Comparison of ENCODE assay signal across 9 cellular contexts in the genomic region with DNA sequence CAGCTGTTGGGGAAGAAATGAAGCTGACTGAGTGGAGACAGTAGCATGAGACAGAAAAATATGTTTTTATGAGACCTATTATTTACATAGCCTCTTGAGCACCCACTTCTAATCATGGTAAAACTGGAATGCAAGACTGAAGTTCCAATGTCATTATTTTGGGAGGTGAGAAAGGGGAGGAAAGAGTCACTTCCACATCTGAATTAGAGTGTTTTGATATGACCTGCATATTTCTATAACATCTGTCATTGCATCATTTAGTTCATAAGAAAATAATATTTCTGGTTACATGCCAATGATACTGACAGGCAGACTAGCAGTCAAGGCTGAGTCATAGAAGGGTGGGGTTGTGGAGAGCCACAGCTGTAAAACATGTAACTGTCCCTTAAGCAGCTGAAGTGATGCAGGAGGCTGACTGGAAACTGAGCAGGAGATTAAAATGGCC. TPM values are rescaled to one million over a fixed set of nuclear protein-coding genes. Genes with fewer than 3 reads are reported as not detected.
DNase-seq lines count a peak whose midpoint lies in the region.
"Had no signal": no experiment of that assay in that cellular context is flagged by ENCODE, and none has a peak within 500 bp of the region (broad histone marks: within the 10 kb centered on the region; RNA-seq: fewer than 3 reads in every experiment).

No MANE protein-coding gene starts in this region.

- H2BK12ac ChIP-seq in trophoblast cell (ENCODE audit: low read length), result no peak overlapping the region

- no peak overlapping the region for H2BK5ac ChIP-seq in trophoblast cell (ENCODE audit: low read depth, low read length, poor library complexity)

- no peak overlapping the region for H4K12ac ChIP-seq in trophoblast cell (ENCODE audit: low read depth, low read length)

- no peak overlapping the region for H4K8ac ChIP-seq in trophoblast cell (ENCODE audit: low read depth, low read length)

- no peaks in the 10 kb centered on the region for H3K79me2 ChIP-seq in trophoblast cell (ENCODE audit: control insufficient read depth, insufficient read depth, low read length, poor library complexity)

- H3K36me3 ChIP-seq in trophoblast cell (ENCODE audit: control insufficient read depth in 1 of 2, insufficient read depth in 2 of 2, low read length in 2 of 2), result no peaks in the 10 kb centered on the region

- no peak overlapping the region for H2AFZ ChIP-seq in trophoblast cell (ENCODE audit: insufficient read depth, low read length, poor library complexity)

- no peak overlapping the region for H3K23ac ChIP-seq in trophoblast cell (ENCODE audit: low read length)

- no peak overlapping the region for H3K4ac ChIP-seq in trophoblast cell (ENCODE audit: low read depth, low read length)

- H3K27me3 ChIP-seq in trophoblast cell (ENCODE audit: insufficient read depth, low read length), result no peaks in the 10 kb centered on the region

- no peak overlapping the region for H4K91ac ChIP-seq in trophoblast cell (ENCODE audit: low read depth, low read length)

- no peaks in the 10 kb centered on the region for H3K9me3 ChIP-seq in trophoblast cell (ENCODE audit: insufficient read depth, low read depth, low read length)

- peak; percentile 56 for DNase-seq in GM04503 (ENCODE audit: low read depth)
- DNase-seq in NCI-H226, result peak; percentile 78
- peak; percentile 88 for DNase-seq in dedifferentiated amniotic fluid mesenchymal stem cell (ENCODE audit: extremely low spot score)
- peak; percentile 65 to 76 for DNase-seq in trophoblast cell
- DNase-seq in midbrain (lab: John Stamatoyannopoulos, UW), result no peak
- DNase-seq in cerebellum (ENCODE audit: low spot score), result no peak
- no peak for DNase-seq in activated T-cell treated with anti-CD3 and anti-CD28 coated beads, Interleukin-2, amount 50 U/mL, for 1 hour

- no peak overlapping the region for H3K4me2 ChIP-seq in trophoblast cell (ENCODE audit: low read length)

- H3K4me3 ChIP-seq in trophoblast cell (ENCODE audit: low read depth, low read length), result no peak overlapping the region

- no peak overlapping the region for H3K14ac ChIP-seq in trophoblast cell (ENCODE audit: low read length)

- H3K27ac ChIP-seq in trophoblast cell (ENCODE audit: low read depth, low read length), result no peak overlapping the region

- no peak overlapping the region for H3K9ac ChIP-seq in trophoblast cell (ENCODE audit: low read length)

- no peak overlapping the region for H2AK5ac ChIP-seq in trophoblast cell (ENCODE audit: low read length)

- no peak overlapping the region for H2BK120ac ChIP-seq in trophoblast cell (ENCODE audit: insufficient read depth, low read length, poor library complexity)

- no peak overlapping the region for H3K18ac ChIP-seq in trophoblast cell (ENCODE audit: low read length)

- no peaks in the 10 kb centered on the region for H3K4me1 ChIP-seq in trophoblast cell (ENCODE audit: control insufficient read depth in 1 of 2, insufficient read depth in 2 of 2, low read length in 2 of 2)

- H3K79me1 ChIP-seq in trophoblast cell (ENCODE audit: low read length), result no peaks in the 10 kb centered on the region

RNA-seq across cellular contexts. Expression of gene NTN4, which starts 26.7 kb away (rescaled TPM):
- polyA plus RNA-seq in trophoblast cell (2013), result 0.96 and 1.3 TPM in 2 replicates
- 10.9 TPM for total RNA-seq in cerebellum
- total RNA-seq: natural killer cell treated with Interleukin-12 subunit alpha and Interleukin-12 subunit beta and Interleukin-15 and Interleukin-18, amount 100 ng/mL, for 72 hours; T-helper 1 cell treated with Interleukin-12 subunit alpha and Interleukin-12 subunit beta and Interleukin-4 antibody, amounts not matched to agents 30 ng/mL and 1 ng/mL, for 36 hours had no signal

Comparison
In these comparisons a context has a peak if more than half of its experiments do, and no peak if none do; other contexts are left out.
1. DNase-seq: peak in GM04503 (single experiment), NCI-H226 (single experiment), dedifferentiated amniotic fluid mesenchymal stem cell (single experiment) and trophoblast cell (2 of 2); none in midbrain (single experiment), cerebellum (single experiment) and activated T-cell treated with anti-CD3 and anti-CD28 coated beads, Interleukin-2, amount 50 U/mL, for 1 hour (single experiment).